In genomic region chr21:31754561-31754960, GRCh38 we compare ENCODE assay signal across 15 cellular contexts. TPM values are rescaled to one million over a fixed set of nuclear protein-coding genes. Genes with fewer than 3 reads are reported as not detected.
DNase-seq lines count a peak whose midpoint lies in the region; ATAC-seq and TF ChIP-seq lines count a peak whose summit lies in the region.
"Had no signal": no experiment of that assay in that cellular context is flagged by ENCODE, and none has a peak within 500 bp of the region (broad histone marks: within the 10 kb centered on the region; RNA-seq: fewer than 3 reads in every experiment).

No MANE protein-coding gene starts in this region.

- intact Hi-C loops in adrenal gland (cut with DNase I), result no loop called here

- H3K27ac Mint-ChIP-seq in type B pancreatic cell, result peak overlapping the region; percentile 23
- H3K27ac Mint-ChIP-seq in natural killer cell treated with Interleukin-12 subunit alpha and Interleukin-12 subunit beta and Interleukin-15 and Interleukin-18, amount 100 ng/mL, for 72 hours, result no peak overlapping the region
- H3K27ac Mint-ChIP-seq: CD4-positive, CD25-positive, alpha-beta regulatory T cell had no signal

- in situ Hi-C loops in SK-MEL-5 (cut with HindIII; ENCODE audit: low pct_unique_long_range_greater_than_20kb, low sequenced_read_pairs), result no loop called here

- ATAC-seq in esophagus mucosa (peak; percentile 59), GM21360 (IDR thresholded peaks at IDR 0.05; ENCODE audit: unreplicated experiment) (no peak)
- ATAC-seq in natural killer cell treated with Interleukin-12 subunit alpha and Interleukin-12 subunit beta and Interleukin-15 and Interleukin-18, amount 100 ng/mL, for 72 hours, result no peak
- ATAC-seq: HepG2 had no signal

- H3K27ac ChIP-seq in adrenal gland, result no peak overlapping the region
- H3K27ac ChIP-seq: BLaER1, GM23248 had no signal

- WGBS in adrenal gland, 4 donors, result 73 to 84% (median 79%) methylated on average over 2 of the region's 2 CpGs

- no peak overlapping the region for H3K4me3 Mint-ChIP-seq in type B pancreatic cell
- H3K4me3 Mint-ChIP-seq in natural killer cell treated with Interleukin-12 subunit alpha and Interleukin-12 subunit beta and Interleukin-15 and Interleukin-18, amount 100 ng/mL, for 72 hours, result no peak overlapping the region
- H3K4me3 Mint-ChIP-seq: CD4-positive, CD25-positive, alpha-beta regulatory T cell had no signal

- no peaks in the 10 kb centered on the region for H3K27me3 Mint-ChIP-seq in type B pancreatic cell
- H3K27me3 Mint-ChIP-seq in natural killer cell treated with Interleukin-12 subunit alpha and Interleukin-12 subunit beta and Interleukin-15 and Interleukin-18, amount 100 ng/mL, for 72 hours, result peaks cover 6 to 9% of the 10 kb centered on the region in 2 donors

- TF ChIP-seq CTCF in type B pancreatic cell (conservative IDR thresholded peaks at IDR 0.05) (no peak), adrenal gland (IDR thresholded peaks at IDR 0.05) (no peak)

- H3K36me3 ChIP-seq in adrenal gland (replicated peaks in 1 of 2), result no peaks in the 10 kb centered on the region
- H3K36me3 ChIP-seq: BLaER1 had no signal

- H3K4me3 ChIP-seq in adrenal gland, result no peak overlapping the region
- H3K4me3 ChIP-seq: BLaER1, GM23248 had no signal

- no peaks in the 10 kb centered on the region for H3K36me3 Mint-ChIP-seq in type B pancreatic cell
- H3K36me3 Mint-ChIP-seq in natural killer cell treated with Interleukin-12 subunit alpha and Interleukin-12 subunit beta and Interleukin-15 and Interleukin-18, amount 100 ng/mL, for 72 hours, result no peaks in the 10 kb centered on the region
- H3K36me3 Mint-ChIP-seq: CD4-positive, CD25-positive, alpha-beta regulatory T cell had no signal

- TF ChIP-seq POLR2A in adrenal gland (IDR thresholded peaks at IDR 0.05), result no peak

- no peaks in the 10 kb centered on the region for H3K27me3 ChIP-seq in adrenal gland
- H3K27me3 ChIP-seq: BLaER1 had no signal

- DNase-seq in COLO829 (ENCODE audit: low spot score) (peak; percentile 68), SK-MEL-5 (ENCODE audit: low read depth, low spot score) (peak; percentile 39), type B pancreatic cell (ENCODE audit: extremely low spot score, unreplicated experiment) (no peak), adrenal gland (no peak)
- no peak for DNase-seq in natural killer cell treated with Interleukin-12 subunit alpha and Interleukin-12 subunit beta and Interleukin-15 and Interleukin-18, amount 100 ng/mL, for 72 hours (ENCODE audit: low spot score)
- DNase-seq: 8988T; AML-193; Calu3; CD4-positive, CD25-positive, alpha-beta regulatory T cell; DMS 273 treated with DMSO at 0.1 percent for 48 hours; GM23248 had no signal

- H3K4me1 Mint-ChIP-seq in type B pancreatic cell (ENCODE audit: unreplicated experiment), result peaks cover 30% of the 10 kb centered on the region
- no peaks in the 10 kb centered on the region for H3K4me1 Mint-ChIP-seq in natural killer cell treated with Interleukin-12 subunit alpha and Interleukin-12 subunit beta and Interleukin-15 and Interleukin-18, amount 100 ng/mL, for 72 hours (ENCODE audit: low read depth in 2 of 2)
- H3K4me1 Mint-ChIP-seq: CD4-positive, CD25-positive, alpha-beta regulatory T cell had no signal

- no peaks in the 10 kb centered on the region for H3K4me1 ChIP-seq in adrenal gland (replicated peaks in 1 of 2)
- H3K4me1 ChIP-seq: BLaER1 had no signal

- no peaks in the 10 kb centered on the region for H3K9me3 ChIP-seq in adrenal gland (replicated peaks in 1 of 3)
- H3K9me3 ChIP-seq: BLaER1 had no signal

- peaks cover 4% of the 10 kb centered on the region for H3K9me3 Mint-ChIP-seq in type B pancreatic cell
- H3K9me3 Mint-ChIP-seq in natural killer cell treated with Interleukin-12 subunit alpha and Interleukin-12 subunit beta and Interleukin-15 and Interleukin-18, amount 100 ng/mL, for 72 hours, result no peaks in the 10 kb centered on the region

RNA-seq across cellular contexts. Expression of gene SCAF4, which starts 22.6 kb away (rescaled TPM):
- 3.5 TPM in 2 replicates for total RNA-seq in SK-MEL-5 (2014; rRNA removed; shearing (Covaris generic))
- 19.7 and 26.4 TPM in 2 replicates for polyA plus RNA-seq in SK-MEL-5 (2015; cell fraction: cytosol; rRNA removed)
- polyA plus RNA-seq in SK-MEL-5 (2015; cell fraction: nucleus; rRNA removed), result 41.4 and 51.5 TPM in 2 replicates
- total RNA-seq in esophagus mucosa (19.8 TPM), type B pancreatic cell (ENCODE audit: low replicate concordance) (38.8 and 53.2 TPM in 2 replicates), adrenal gland (10 to 100 TPM in 7 of 8 donors, 1 to 10 TPM in 1; 9.6 to 24.0 (median 18.1) TPM)
- total RNA-seq in natural killer cell treated with Interleukin-12 subunit alpha and Interleukin-12 subunit beta and Interleukin-15 and Interleukin-18, amount 100 ng/mL, for 72 hours, result 10 to 100 TPM; 56.5 to 66.9 TPM
- 10 to 100 TPM; 12.6 to 17.6 (median 15.8) TPM for polyA plus RNA-seq in adrenal gland

Comparison
In these comparisons a context has a peak if more than half of its experiments do, and no peak if none do; other contexts are left out.
1. DNase-seq: peak in COLO829 (single experiment) and SK-MEL-5 (single experiment); none in type B pancreatic cell (single experiment), natural killer cell treated with Interleukin-12 subunit alpha and Interleukin-12 subunit beta and Interleukin-15 and Interleukin-18, amount 100 ng/mL, for 72 hours (single experiment) and adrenal gland (0 of 7).